ENCODE assay signal across 16 cellular contexts in the genomic region with DNA sequence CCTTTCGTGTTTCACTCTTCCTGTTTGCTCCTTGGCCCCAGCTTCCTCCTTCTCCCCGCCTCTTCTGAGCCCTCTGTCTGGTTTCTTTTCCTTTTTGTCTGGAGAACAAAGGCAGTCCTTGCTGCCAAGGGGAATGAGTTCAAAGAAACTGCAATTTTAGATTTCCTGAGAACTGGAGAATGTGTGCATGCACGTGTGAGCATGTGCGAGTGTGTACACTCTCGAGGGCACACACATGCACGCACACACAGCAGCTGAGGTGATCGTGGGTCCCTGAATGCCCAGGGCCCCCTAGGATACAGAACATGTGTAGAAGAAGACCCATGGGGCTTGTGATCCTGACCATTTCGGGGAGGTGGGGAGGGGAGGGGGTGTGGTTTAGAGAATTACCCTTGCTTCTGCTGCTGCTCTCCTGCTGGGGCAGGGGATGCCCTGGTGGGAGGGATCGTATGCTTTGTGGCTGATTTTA.
A peak's percentile ranks its signal among the peaks of the same experiment; 100 is the strongest.
DNase-seq lines count a peak whose midpoint lies in the region; ATAC-seq and TF ChIP-seq lines count a peak whose summit lies in the region.
"Had no signal": no experiment of that assay in that cellular context is flagged by ENCODE, and none has a peak within 500 bp of the region (broad histone marks: within the 10 kb centered on the region; RNA-seq: fewer than 3 reads in every experiment).

No MANE protein-coding gene starts in this region.

- ATAC-seq in gastroesophageal sphincter: no peak
- ATAC-seq: stimulated activated naive B cell treated with anti-CD40 and anti-IgM and Interleukin-4, amounts not matched to agents 10 μg/mL and 1 μg/mL and 100 μg/mL, for 72 hours had no signal

- H3K9me3 ChIP-seq in HAP-1: no peaks in the 10 kb centered on the region
- no peaks in the 10 kb centered on the region for H3K9me3 ChIP-seq in WERI-Rb-1 (ENCODE audit: severe bottlenecking)
- H3K9me3 ChIP-seq in iPS-20b (ENCODE audit: insufficient read depth, low read depth, low read length): no peaks in the 10 kb centered on the region
- no peaks in the 10 kb centered on the region for H3K9me3 ChIP-seq in gastroesophageal sphincter

- DNase-seq in HAP-1 (ENCODE audit: low spot score in 2 of 2) (peak; percentile 8), WERI-Rb-1 (peak; percentile 5), pulmonary artery endothelial cell (ENCODE audit: low read depth, low spot score) (peak; percentile 55), GOT3 (lab: John Stamatoyannopoulos, UW) (no peak), GM10266 (ENCODE audit: extremely low spot score) (no peak)
- no peak for DNase-seq in effector CD8-positive, alpha-beta T cell (lab: John Stamatoyannopoulos, UW)
- DNase-seq: amniotic stem cell; C1 segment of cervical spinal cord; IMR-90; NCI-H524 treated with DMSO at 0.1 percent for 48 hours; stimulated activated CD4-positive, alpha-beta T cell treated with anti-CD3 and anti-CD28 coated beads, Interleukin-1b, Interleukin-23, amount 100 ng/mL, for 48 hours; stimulated activated naive B cell treated with anti-CD40 and anti-IgM and Interleukin-4, amounts not matched to agents 10 μg/mL and 1 μg/mL and 100 μg/mL, for 72 hours; T-helper 9 cell had no signal

- H3K27ac ChIP-seq in WERI-Rb-1 (no peak overlapping the region), iPS-20b (ENCODE audit: low read length) (no peak overlapping the region), gastroesophageal sphincter (peak overlapping the region in 1 of 4 donors; percentile 7)
- H3K27ac ChIP-seq: parathyroid adenoma had no signal

- TF ChIP-seq POLR2A in gastroesophageal sphincter (IDR thresholded peaks at IDR 0.05): no peak

- H3K36me3 ChIP-seq in HAP-1 (replicated peaks): no peaks in the 10 kb centered on the region
- no peaks in the 10 kb centered on the region for H3K36me3 ChIP-seq in WERI-Rb-1
- H3K36me3 ChIP-seq in iPS-20b (ENCODE audit: insufficient read depth, low read depth, low read length): no peaks in the 10 kb centered on the region
- peaks cover 0 to 48% of the 10 kb centered on the region in 2 donors for H3K36me3 ChIP-seq in gastroesophageal sphincter

- no peak for TF ChIP-seq EP300 in gastroesophageal sphincter (IDR thresholded peaks at IDR 0.05)

- H3K9ac ChIP-seq in iPS-20b (ENCODE audit: low read depth, low read length): no peak overlapping the region
- H3K9ac ChIP-seq: parathyroid adenoma had no signal

- H3K4me1 ChIP-seq in HAP-1: no peaks in the 10 kb centered on the region
- H3K4me1 ChIP-seq in iPS-20b (ENCODE audit: insufficient read depth, low read length): peaks cover 7% of the 10 kb centered on the region; the same call in 1 of the 2 replicates
- H3K4me1 ChIP-seq in gastroesophageal sphincter: peaks cover 0 to 26% (median 6%) of the 10 kb centered on the region in 3 donors

- H3K27me3 ChIP-seq in HAP-1 (ENCODE audit: low read depth): peaks cover 2% of the 10 kb centered on the region; the same call in 1 of the 2 replicates
- H3K27me3 ChIP-seq in WERI-Rb-1 (ENCODE audit: insufficient read depth, low read depth, severe bottlenecking): no peaks in the 10 kb centered on the region
- H3K27me3 ChIP-seq in iPS-20b (ENCODE audit: insufficient read depth, low read length): peaks cover 6% of the 10 kb centered on the region; the same call in 1 of the 2 replicates
- H3K27me3 ChIP-seq in gastroesophageal sphincter: no peaks in the 10 kb centered on the region

- WGBS in gastroesophageal sphincter (ENCODE audit: low coverage in 1 of 2), 2 donors: 66 to 82% methylated on average over 3 to 4 of the region's 9 CpGs

- no peak overlapping the region for H3K4me3 ChIP-seq in HAP-1
- no peak overlapping the region for H3K4me3 ChIP-seq in WERI-Rb-1 (ENCODE audit: low read depth, low read length)
- 0 out of 2 replicates have a peak overlapping the region, but pooled peaks have one; percentile 4 for H3K4me3 ChIP-seq in iPS-20b (ENCODE audit: low read length)
- no peak overlapping the region for H3K4me3 ChIP-seq in gastroesophageal sphincter

- no peak for TF ChIP-seq CTCF in WERI-Rb-1 (IDR thresholded peaks at IDR 0.05; ENCODE audit: low read depth, low read length)
- no peak for TF ChIP-seq CTCF in gastroesophageal sphincter (IDR thresholded peaks at IDR 0.05)
- no peak for TF ChIP-seq CTCF in GM10266 (IDR thresholded peaks at IDR 0.05; ENCODE audit: control insufficient read depth, insufficient read depth, low read depth, missing control alignments)

- in situ Hi-C loops in HAP-1 (cut with MboI; ENCODE audit: low sequenced_read_pairs): no loop called here

Comparison
In these comparisons a context has a peak if more than half of its experiments do, and no peak if none do; other contexts are left out.
1. DNase-seq: peak in HAP-1 (2 of 2), WERI-Rb-1 (single experiment) and pulmonary artery endothelial cell (single experiment); none in effector CD8-positive, alpha-beta T cell (single experiment), GOT3 (single experiment) and GM10266 (single experiment).